ENCODE assay signal across 1 cellular context in the genomic region with DNA sequence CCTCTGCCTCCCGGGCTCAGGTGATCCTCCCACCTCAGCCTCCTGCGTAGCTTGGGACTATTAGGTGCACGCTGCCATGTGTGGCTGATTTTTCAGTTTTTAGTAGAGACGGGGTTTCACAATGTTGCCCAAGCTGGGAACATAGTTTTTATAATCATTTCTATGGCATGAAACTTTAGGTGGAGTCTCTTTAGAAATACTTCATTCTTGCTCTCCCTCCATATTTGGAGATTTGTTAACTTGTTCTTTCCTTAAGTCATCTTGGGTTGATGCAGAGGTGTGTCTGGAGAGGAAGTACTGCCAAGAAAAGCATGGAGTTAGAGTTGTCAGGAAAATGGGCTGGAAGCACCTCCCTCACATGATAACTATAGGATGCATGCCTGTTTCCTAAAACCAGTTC.
TF ChIP-seq lines count a peak whose summit lies in the region.

No MANE protein-coding gene starts in this region.

TF ChIP-seq in WTC11, 78 proteins besides CTCF, POLR2A, EP300 and RAD21 (continued from another document):
- TF ChIP-seq, protein P1, sequence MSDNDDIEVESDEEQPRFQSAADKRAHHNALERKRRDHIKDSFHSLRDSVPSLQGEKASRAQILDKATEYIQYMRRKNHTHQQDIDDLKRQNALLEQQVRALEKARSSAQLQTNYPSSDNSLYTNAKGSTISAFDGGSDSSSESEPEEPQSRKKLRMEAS (CRISPR knock-in tag; IDR thresholded peaks at IDR 0.05), result no peak
- TF ChIP-seq ZNF138 (CRISPR knock-in tag; conservative IDR thresholded peaks at IDR 0.05) (no peak), FOXP1 (CRISPR knock-in tag; IDR thresholded peaks at IDR 0.05; ENCODE audit: borderline replicate concordance) (no peak), GABPB1 (CRISPR knock-in tag; IDR thresholded peaks at IDR 0.05) (no peak), ZNF121 (CRISPR knock-in tag; IDR thresholded peaks at IDR 0.05) (no peak), NR3C1 (CRISPR knock-in tag; conservative IDR thresholded peaks at IDR 0.05; ENCODE audit: low read depth) (no peak), SOX15 (CRISPR knock-in tag; IDR thresholded peaks at IDR 0.05) (no peak)
- TF ChIP-seq, protein P2, sequence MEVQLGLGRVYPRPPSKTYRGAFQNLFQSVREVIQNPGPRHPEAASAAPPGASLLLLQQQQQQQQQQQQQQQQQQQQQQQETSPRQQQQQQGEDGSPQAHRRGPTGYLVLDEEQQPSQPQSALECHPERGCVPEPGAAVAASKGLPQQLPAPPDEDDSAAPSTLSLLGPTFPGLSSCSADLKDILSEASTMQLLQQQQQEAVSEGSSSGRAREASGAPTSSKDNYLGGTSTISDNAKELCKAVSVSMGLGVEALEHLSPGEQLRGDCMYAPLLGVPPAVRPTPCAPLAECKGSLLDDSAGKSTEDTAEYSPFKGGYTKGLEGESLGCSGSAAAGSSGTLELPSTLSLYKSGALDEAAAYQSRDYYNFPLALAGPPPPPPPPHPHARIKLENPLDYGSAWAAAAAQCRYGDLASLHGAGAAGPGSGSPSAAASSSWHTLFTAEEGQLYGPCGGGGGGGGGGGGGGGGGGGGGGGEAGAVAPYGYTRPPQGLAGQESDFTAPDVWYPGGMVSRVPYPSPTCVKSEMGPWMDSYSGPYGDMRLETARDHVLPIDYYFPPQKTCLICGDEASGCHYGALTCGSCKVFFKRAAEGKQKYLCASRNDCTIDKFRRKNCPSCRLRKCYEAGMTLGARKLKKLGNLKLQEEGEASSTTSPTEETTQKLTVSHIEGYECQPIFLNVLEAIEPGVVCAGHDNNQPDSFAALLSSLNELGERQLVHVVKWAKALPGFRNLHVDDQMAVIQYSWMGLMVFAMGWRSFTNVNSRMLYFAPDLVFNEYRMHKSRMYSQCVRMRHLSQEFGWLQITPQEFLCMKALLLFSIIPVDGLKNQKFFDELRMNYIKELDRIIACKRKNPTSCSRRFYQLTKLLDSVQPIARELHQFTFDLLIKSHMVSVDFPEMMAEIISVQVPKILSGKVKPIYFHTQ (CRISPR knock-in tag; IDR thresholded peaks at IDR 0.05), result no peak
- TF ChIP-seq, protein P3, sequence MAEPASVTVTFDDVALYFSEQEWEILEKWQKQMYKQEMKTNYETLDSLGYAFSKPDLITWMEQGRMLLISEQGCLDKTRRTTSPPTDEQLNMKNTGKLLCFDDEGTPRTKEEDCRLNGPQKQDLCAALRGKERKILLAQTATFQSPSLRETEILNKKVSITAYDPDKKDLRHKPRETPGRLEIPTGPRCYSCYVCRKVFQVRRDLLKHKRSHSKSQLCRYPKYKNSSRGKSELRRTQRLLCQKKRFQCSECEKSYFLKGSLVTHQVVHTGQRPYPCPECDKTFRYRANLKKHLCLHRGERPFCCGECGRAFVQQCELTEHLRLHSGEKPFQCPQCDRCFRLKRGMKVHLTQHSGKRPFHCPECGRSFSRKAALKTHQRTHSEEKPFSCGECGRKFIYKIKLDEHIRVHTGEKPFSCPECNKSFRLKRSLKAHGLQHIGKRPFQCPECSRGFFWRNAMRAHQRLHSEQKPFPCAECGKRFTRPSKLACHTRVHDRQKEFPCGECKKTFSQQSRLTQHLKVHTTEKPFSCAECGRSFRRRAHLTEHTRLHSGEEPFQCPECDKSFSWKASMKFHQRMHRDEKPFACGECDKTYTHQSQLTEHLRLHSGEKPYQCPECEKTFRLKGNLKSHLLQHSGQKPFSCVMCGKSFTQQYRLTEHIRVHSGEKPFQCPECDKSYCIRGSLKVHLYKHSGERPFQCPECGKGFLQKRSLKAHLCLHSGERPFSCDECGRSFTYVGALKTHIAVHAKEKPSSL (CRISPR knock-in tag; conservative IDR thresholded peaks at IDR 0.05), result no peak
- TF ChIP-seq, protein P4, sequence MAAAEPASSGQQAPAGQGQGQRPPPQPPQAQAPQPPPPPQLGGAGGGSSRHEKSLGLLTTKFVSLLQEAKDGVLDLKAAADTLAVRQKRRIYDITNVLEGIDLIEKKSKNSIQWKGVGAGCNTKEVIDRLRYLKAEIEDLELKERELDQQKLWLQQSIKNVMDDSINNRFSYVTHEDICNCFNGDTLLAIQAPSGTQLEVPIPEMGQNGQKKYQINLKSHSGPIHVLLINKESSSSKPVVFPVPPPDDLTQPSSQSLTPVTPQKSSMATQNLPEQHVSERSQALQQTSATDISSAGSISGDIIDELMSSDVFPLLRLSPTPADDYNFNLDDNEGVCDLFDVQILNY (CRISPR knock-in tag; IDR thresholded peaks at IDR 0.05), result no peak
